ENCODE assay signal across 13 cellular contexts in genomic region chr20:47347661-47348462, GRCh38. TPM values are rescaled to one million over a fixed set of nuclear protein-coding genes. Genes with fewer than 3 reads are reported as not detected.
DNase-seq lines count a peak whose midpoint lies in the region; TF ChIP-seq lines count a peak whose summit lies in the region.
"Had no signal": no experiment of that assay in that cellular context is flagged by ENCODE, and none has a peak within 500 bp of the region (broad histone marks: within the 10 kb centered on the region; RNA-seq: fewer than 3 reads in every experiment).

No MANE protein-coding gene starts in this region.

- H3K4me1 Mint-ChIP-seq in activated naive CD8-positive, alpha-beta T cell (ENCODE audit: low read depth), result peaks cover 15% of the 10 kb centered on the region
- H3K4me1 Mint-ChIP-seq in activated naive CD8-positive, alpha-beta T cell treated with anti-CD3 and anti-CD28 coated beads for 36 hours, result peaks cover 31% of the 10 kb centered on the region

- H3K4me3 ChIP-seq in duodenal mucosa (ENCODE audit: low read depth in 1 of 2, low read length in 2 of 2) (no peak overlapping the region), muscle layer of duodenum (ENCODE audit: low read depth in 1 of 2, low read length in 2 of 2) (peak overlapping the region in 1 of 2 donors; percentile 4), transverse colon (no peak overlapping the region)

- H3K9me3 Mint-ChIP-seq in activated naive CD8-positive, alpha-beta T cell (ENCODE audit: low read depth), result no peaks in the 10 kb centered on the region
- no peaks in the 10 kb centered on the region for H3K9me3 Mint-ChIP-seq in activated naive CD8-positive, alpha-beta T cell treated with anti-CD3 and anti-CD28 coated beads for 36 hours
- H3K9me3 Mint-ChIP-seq: activated CD4-positive, alpha-beta memory T cell treated with anti-CD3 and anti-CD28 coated beads for 36 hours; dendritic cell treated with granulocyte-macrophage colony-stimulating factor and Interleukin-4, amounts not matched to agents 40 ng/mL and 50 ng/mL, for 4 days had no signal

- DNase-seq in activated naive CD8-positive, alpha-beta T cell treated with anti-CD3 and anti-CD28 coated beads for 36 hours, result no peak
- no peak for DNase-seq in transverse colon
- DNase-seq in activated CD4-positive, alpha-beta T cell treated with anti-CD3 and anti-CD28 coated beads for 1 hour, result no peak
- DNase-seq in OCI-M1 (lab: John Stamatoyannopoulos, UW), result no peak
- DNase-seq in UCSD-AML1 (lab: John Stamatoyannopoulos, UW; ENCODE audit: unreplicated experiment), result no peak
- DNase-seq: activated CD4-positive, alpha-beta memory T cell treated with anti-CD3 and anti-CD28 coated beads for 36 hours; NCI-H1105; PC-3; stimulated activated CD4-positive, alpha-beta T cell treated with anti-CD3 and anti-CD28 coated beads, Interleukin-2, amount 100 ng/mL, for 48 hours had no signal

- H3K36me3 ChIP-seq in duodenal mucosa (ENCODE audit: control insufficient read depth in 1 of 2, insufficient read depth in 2 of 2, low read length in 2 of 2) (peaks cover 0 to 20% of the 10 kb centered on the region in 2 donors), muscle layer of duodenum (ENCODE audit: control insufficient read depth in 1 of 2, insufficient read depth in 2 of 2, low read length in 2 of 2) (peaks cover 0 to 7% of the 10 kb centered on the region in 2 donors), transverse colon (no peaks in the 10 kb centered on the region)

- no peak for TF ChIP-seq POLR2A in transverse colon (IDR thresholded peaks at IDR 0.05)

- H3K27ac Mint-ChIP-seq in activated naive CD8-positive, alpha-beta T cell, result peak overlapping the region; percentile 46
- no peak overlapping the region for H3K27ac Mint-ChIP-seq in activated naive CD8-positive, alpha-beta T cell treated with anti-CD3 and anti-CD28 coated beads for 36 hours
- H3K27ac Mint-ChIP-seq: activated CD4-positive, alpha-beta memory T cell treated with anti-CD3 and anti-CD28 coated beads for 36 hours; dendritic cell treated with granulocyte-macrophage colony-stimulating factor and Interleukin-4, amounts not matched to agents 40 ng/mL and 50 ng/mL, for 4 days had no signal

- 75 to 77% methylated on average over 4 of the region's 4 CpGs for WGBS in transverse colon (ENCODE audit: low coverage in 1 of 2), 2 donors

- peak overlapping the region; percentile 3 to 16 for H3K9ac ChIP-seq in duodenal mucosa (ENCODE audit: low read depth in 1 of 2, low read length in 2 of 2)

- no peaks in the 10 kb centered on the region for H3K27me3 Mint-ChIP-seq in activated naive CD8-positive, alpha-beta T cell
- no peaks in the 10 kb centered on the region for H3K27me3 Mint-ChIP-seq in activated naive CD8-positive, alpha-beta T cell treated with anti-CD3 and anti-CD28 coated beads for 36 hours
- H3K27me3 Mint-ChIP-seq: activated CD4-positive, alpha-beta memory T cell treated with anti-CD3 and anti-CD28 coated beads for 36 hours; dendritic cell treated with granulocyte-macrophage colony-stimulating factor and Interleukin-4, amounts not matched to agents 40 ng/mL and 50 ng/mL, for 4 days had no signal

- no peak for TF ChIP-seq CTCF in transverse colon (IDR thresholded peaks at IDR 0.05)

- intact Hi-C loops in transverse colon (cut with DNase I; ENCODE audit: low total_unique reads), result loop anchor here (1.0 kb wide), 1 partner anchor 44 kb away; no protein-coding TSS in a partner anchor

- TF ChIP-seq EP300 in transverse colon (IDR thresholded peaks at IDR 0.05; ENCODE audit: low read depth), result no peak

- in situ Hi-C loops in transverse colon (cut with MboI; ENCODE audit: low pct_ligation_motif_present in 1 of 4, low pct_unique_long_range_greater_than_20kb in 1 of 4, low sequenced_read_pairs in 3 of 4), result no loop called here

- H3K9me3 ChIP-seq in duodenal mucosa (ENCODE audit: control insufficient read depth in 1 of 2, low read length in 2 of 2) (no peaks in the 10 kb centered on the region), muscle layer of duodenum (ENCODE audit: control insufficient read depth in 1 of 2, low read length in 2 of 2) (no peaks in the 10 kb centered on the region), transverse colon (no peaks in the 10 kb centered on the region)

- peaks cover 12% of the 10 kb centered on the region for H3K36me3 Mint-ChIP-seq in activated naive CD8-positive, alpha-beta T cell
- peaks cover 38% of the 10 kb centered on the region for H3K36me3 Mint-ChIP-seq in activated naive CD8-positive, alpha-beta T cell treated with anti-CD3 and anti-CD28 coated beads for 36 hours

- peaks cover 45 to 63% of the 10 kb centered on the region in 2 donors for H3K4me1 ChIP-seq in duodenal mucosa (ENCODE audit: control insufficient read depth in 1 of 2, insufficient read depth in 2 of 2, low read length in 2 of 2)
- peaks cover 44 to 49% of the 10 kb centered on the region in 2 donors for H3K4me1 ChIP-seq in muscle layer of duodenum (ENCODE audit: control insufficient read depth in 1 of 2, insufficient read depth in 2 of 2, low read length in 2 of 2)
- peaks cover 54 to 79% (median 59%) of the 10 kb centered on the region in 4 donors for H3K4me1 ChIP-seq in transverse colon

- H3K27me3 ChIP-seq in duodenal mucosa (ENCODE audit: control insufficient read depth in 1 of 2, insufficient read depth in 2 of 2, low read length in 2 of 2) (no peaks in the 10 kb centered on the region), muscle layer of duodenum (ENCODE audit: low read depth, low read length) (no peaks in the 10 kb centered on the region), transverse colon (no peaks in the 10 kb centered on the region)

- peak overlapping the region; percentile 24 for H3K27ac ChIP-seq in duodenal mucosa (ENCODE audit: low read depth, low read length)
- H3K27ac ChIP-seq in muscle layer of duodenum (ENCODE audit: low read length), result peak overlapping the region; percentile 85
- H3K27ac ChIP-seq in transverse colon, result peak overlapping the region; percentile 99 to 100 (median 100)

- peak overlapping the region; percentile 44 for H3K4me3 Mint-ChIP-seq in activated naive CD8-positive, alpha-beta T cell
- no peak overlapping the region for H3K4me3 Mint-ChIP-seq in activated naive CD8-positive, alpha-beta T cell treated with anti-CD3 and anti-CD28 coated beads for 36 hours
- H3K4me3 Mint-ChIP-seq: activated CD4-positive, alpha-beta memory T cell treated with anti-CD3 and anti-CD28 coated beads for 36 hours; dendritic cell treated with granulocyte-macrophage colony-stimulating factor and Interleukin-4, amounts not matched to agents 40 ng/mL and 50 ng/mL, for 4 days had no signal

RNA-seq across cellular contexts. Expression of gene ZMYND8, which starts 8.6 kb away (rescaled TPM):
- total RNA-seq in activated naive CD8-positive, alpha-beta T cell treated with anti-CD3 and anti-CD28 coated beads for 36 hours, result 10 to 100 TPM; 28.8 to 29.8 TPM
- total RNA-seq in transverse colon, result 10 to 100 TPM; 41.6 to 79.4 (median 60.7) TPM

Comparison
In these comparisons a context has a peak if more than half of its experiments do, and no peak if none do; other contexts are left out.
1. H3K27ac ChIP-seq: peak in every context shown above with its lines; median percentile 100 in transverse colon; 85 in muscle layer of duodenum; 24 in duodenal mucosa.